ENCODE assay signal across 11 cellular contexts in genomic region chr6:13832778-13833177, GRCh38.
"Had no signal": no experiment of that assay in that cellular context is flagged by ENCODE, and none has a peak within 500 bp of the region (broad histone marks: within the 10 kb centered on the region; RNA-seq: fewer than 3 reads in every experiment).

No MANE protein-coding gene starts in this region.

- H3K9ac ChIP-seq: GM23248 had no signal

- ATAC-seq: GM23338, HCT116 had no signal

- H3K27ac ChIP-seq: GM23248 had no signal

- H2AFZ ChIP-seq: GM23248 had no signal

- DNase-seq: GM23248, GOT3, H7, H9, HCEC 1CT, HFFc6 had no signal

- H3K4me1 ChIP-seq: HAP-1 had no signal

- H3K4me3 Mint-ChIP-seq: GM23338, H9, HFFc6 had no signal

- H3K4me1 Mint-ChIP-seq: GM23338, H9 had no signal

- H3K4me2 ChIP-seq: GM23338 had no signal

- H3K27ac Mint-ChIP-seq: GM23338, H9, HFFc6 had no signal

- FAIRE-seq: H1, H54 had no signal

- H3K4me3 ChIP-seq: GM23248, GM23338, HAP-1 had no signal

- H3K36me3 ChIP-seq: HAP-1 had no signal
